Comparison of ENCODE assay signal across 8 cellular contexts in the genomic region with DNA sequence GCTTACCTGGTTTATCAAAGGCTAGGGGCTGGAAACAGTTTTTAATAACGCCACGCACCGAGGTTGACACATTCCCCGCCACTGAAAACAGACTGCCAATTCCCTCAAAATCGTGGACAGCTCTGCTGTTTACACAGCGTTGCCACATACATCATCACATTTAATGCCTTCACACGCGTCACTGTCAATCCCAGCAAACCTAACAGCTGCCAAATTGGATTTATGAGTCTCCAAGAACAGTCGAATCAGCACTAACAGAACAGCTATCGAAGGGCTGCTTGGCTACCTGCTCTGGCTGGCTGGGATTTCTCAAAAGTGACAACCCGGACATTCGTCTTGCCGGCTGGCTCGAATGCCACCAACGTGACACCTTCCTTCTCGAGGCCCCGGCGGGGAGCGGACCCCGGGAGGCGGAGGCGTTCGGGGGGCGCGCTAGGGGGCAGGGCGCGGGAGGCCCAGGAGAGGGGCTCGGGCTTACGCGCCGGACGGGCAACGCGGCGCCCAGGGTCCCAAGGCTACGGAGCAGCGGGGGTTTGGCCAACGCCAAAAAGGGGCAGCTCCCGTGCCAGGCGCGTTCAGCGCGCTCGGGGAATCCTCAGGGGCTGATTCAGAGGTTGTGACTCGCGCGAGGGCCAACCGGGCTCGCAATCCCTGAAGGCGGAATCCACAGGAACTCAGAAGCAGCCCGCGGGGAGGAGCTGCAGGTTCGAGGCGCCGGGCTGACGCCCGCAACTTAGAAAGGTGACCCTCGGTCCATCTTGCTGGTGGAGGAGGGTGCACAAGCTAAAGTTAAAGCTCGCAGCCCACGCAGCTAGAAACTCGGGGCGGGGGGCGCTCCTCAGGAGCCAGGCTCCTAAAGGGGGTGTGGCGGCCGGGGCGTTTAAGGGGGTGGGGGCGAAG. TPM values are rescaled to one million over a fixed set of nuclear protein-coding genes. Genes with fewer than 3 reads are reported as not detected.
A peak's percentile ranks its signal among the peaks of the same experiment; 100 is the strongest.
DNase-seq lines count a peak whose midpoint lies in the region; ATAC-seq and TF ChIP-seq lines count a peak whose summit lies in the region.

No MANE protein-coding gene starts in this region.

- H3K4me1 Mint-ChIP-seq in GM23338, result peaks cover 45% of the 10 kb centered on the region

- H3K27me3 Mint-ChIP-seq in GM23338 (ENCODE audit: insufficient read depth, low read depth, poor library complexity), result peaks cover 23% of the 10 kb centered on the region

- in situ Hi-C loops in brain microvascular endothelial cell (cut with HindIII; ENCODE audit: low pct_ligation_motif_present, low sequenced_read_pairs), result no loop called here

- H3K9me3 Mint-ChIP-seq in GM23338, result no peaks in the 10 kb centered on the region

- H3K9me2 ChIP-seq in GM23338 (ENCODE audit: insufficient read depth), result no peaks in the 10 kb centered on the region

- DNase-seq in GM23338 (ENCODE audit: low spot score), result peak; percentile 34
- DNase-seq in SK-N-MC (ENCODE audit: low read depth, low spot score), result no peak
- DNase-seq in brain microvascular endothelial cell, result peak; percentile 48
- DNase-seq in retina, result peak; percentile 67
- DNase-seq in NCI-H526 treated with DMSO at 0.1 percent for 48 hours (lab: John Stamatoyannopoulos, UW), result no peak
- DNase-seq in RPMI8226, result no peak

- H3K36me3 ChIP-seq in GM23338 (ENCODE audit: insufficient read depth), result no peaks in the 10 kb centered on the region
- H3K36me3 ChIP-seq in SK-N-MC (ENCODE audit: insufficient read depth, low read length), result no peaks in the 10 kb centered on the region
- no peaks in the 10 kb centered on the region for H3K36me3 ChIP-seq in brain microvascular endothelial cell (replicated peaks)
- H3K36me3 ChIP-seq in iPS-18a (ENCODE audit: control insufficient read depth, low read depth, low read length), result no peaks in the 10 kb centered on the region

- ATAC-seq in GM23338 (peak; percentile 9), GM18909 (IDR thresholded peaks at IDR 0.05; ENCODE audit: poor library complexity, unreplicated experiment) (no peak)

- no peak overlapping the region for H3K27ac ChIP-seq in GM23338 (ENCODE audit: low read depth)
- H3K27ac ChIP-seq in SK-N-MC, result peak overlapping the region; percentile 50; the same call in 1 of the 2 replicates
- peak overlapping the region; percentile 33 for H3K27ac ChIP-seq in brain microvascular endothelial cell
- no peak overlapping the region for H3K27ac ChIP-seq in iPS-18a (ENCODE audit: low read length)

- peaks cover 50% of the 10 kb centered on the region for H3K79me2 ChIP-seq in GM23338 (replicated peaks; ENCODE audit: insufficient read depth)

- H3K36me3 Mint-ChIP-seq in GM23338 (ENCODE audit: low read depth), result no peaks in the 10 kb centered on the region

- peak overlapping the region; percentile 92 for H3K4me2 ChIP-seq in GM23338

- H3K9ac ChIP-seq in SK-N-MC (ENCODE audit: insufficient read length) (peak overlapping the region; percentile 81), iPS-18a (ENCODE audit: low read length) (no peak overlapping the region)

- H4K20me1 ChIP-seq in GM23338 (replicated peaks; ENCODE audit: insufficient read depth), result peaks cover 41% of the 10 kb centered on the region

- H2AFZ ChIP-seq in GM23338, result no peak overlapping the region

- no peaks in the 10 kb centered on the region for H3K9me3 ChIP-seq in SK-N-MC (ENCODE audit: low read depth, low read length)
- H3K9me3 ChIP-seq in iPS-18a (ENCODE audit: control insufficient read depth, low read depth, low read length), result no peaks in the 10 kb centered on the region

- no peak for TF ChIP-seq CTCF in GM23338 (conservative IDR thresholded peaks at IDR 0.05; ENCODE audit: low read depth in 2 of 2)
- no peak for TF ChIP-seq CTCF in brain microvascular endothelial cell (IDR thresholded peaks at IDR 0.05; ENCODE audit: low read depth, low read length, missing control alignments)

- H3K27me3 ChIP-seq in GM23338 (ENCODE audit: insufficient read depth) (peaks cover 20% of the 10 kb centered on the region), brain microvascular endothelial cell (replicated peaks) (no peaks in the 10 kb centered on the region), iPS-18a (ENCODE audit: control insufficient read depth, insufficient read depth, low read length) (peaks cover 20% of the 10 kb centered on the region)

- H3K4me1 ChIP-seq in GM23338 (ENCODE audit: insufficient read depth) (peaks cover 23% of the 10 kb centered on the region), iPS-18a (ENCODE audit: control insufficient read depth, low read depth, low read length) (peaks cover 18% of the 10 kb centered on the region)

- H3F3A ChIP-seq in GM23338 (replicated peaks; ENCODE audit: low read depth), result peaks cover 11% of the 10 kb centered on the region

- no peak overlapping the region for H3K27ac Mint-ChIP-seq in GM23338

- H3K4me3 Mint-ChIP-seq in GM23338, result peak overlapping the region; percentile 69

- peak overlapping the region; percentile 79 for H3K4me3 ChIP-seq in GM23338
- H3K4me3 ChIP-seq in SK-N-MC, result peak overlapping the region; percentile 82
- H3K4me3 ChIP-seq in brain microvascular endothelial cell (ENCODE audit: low read depth, low read length), result peak overlapping the region; percentile 64
- H3K4me3 ChIP-seq in iPS-18a (ENCODE audit: low read length), result peak overlapping the region; percentile 63

TF ChIP-seq in GM23338, 12 proteins besides CTCF, POLR2A, EP300 and RAD21 (continues in another document):
- TF ChIP-seq STAT1 (IDR thresholded peaks at IDR 0.05; ENCODE audit: unreplicated experiment) (no peak), CREB1 (CRISPR knock-in tag; IDR thresholded peaks at IDR 0.05; ENCODE audit: low read depth) (no peak), ZNF331 (CRISPR knock-in tag; IDR thresholded peaks at IDR 0.05; ENCODE audit: low read depth) (no peak), EZH2 (IDR thresholded peaks at IDR 0.05; ENCODE audit: low read depth, unreplicated experiment) (no peak), POLR2AphosphoS5 (IDR thresholded peaks at IDR 0.05; ENCODE audit: low read depth) (no peak), NANOG (IDR thresholded peaks at IDR 0.05; ENCODE audit: borderline replicate concordance) (no peak), ZNF114 (CRISPR knock-in tag; IDR thresholded peaks at IDR 0.05) (no peak)
- TF ChIP-seq, protein P1, sequence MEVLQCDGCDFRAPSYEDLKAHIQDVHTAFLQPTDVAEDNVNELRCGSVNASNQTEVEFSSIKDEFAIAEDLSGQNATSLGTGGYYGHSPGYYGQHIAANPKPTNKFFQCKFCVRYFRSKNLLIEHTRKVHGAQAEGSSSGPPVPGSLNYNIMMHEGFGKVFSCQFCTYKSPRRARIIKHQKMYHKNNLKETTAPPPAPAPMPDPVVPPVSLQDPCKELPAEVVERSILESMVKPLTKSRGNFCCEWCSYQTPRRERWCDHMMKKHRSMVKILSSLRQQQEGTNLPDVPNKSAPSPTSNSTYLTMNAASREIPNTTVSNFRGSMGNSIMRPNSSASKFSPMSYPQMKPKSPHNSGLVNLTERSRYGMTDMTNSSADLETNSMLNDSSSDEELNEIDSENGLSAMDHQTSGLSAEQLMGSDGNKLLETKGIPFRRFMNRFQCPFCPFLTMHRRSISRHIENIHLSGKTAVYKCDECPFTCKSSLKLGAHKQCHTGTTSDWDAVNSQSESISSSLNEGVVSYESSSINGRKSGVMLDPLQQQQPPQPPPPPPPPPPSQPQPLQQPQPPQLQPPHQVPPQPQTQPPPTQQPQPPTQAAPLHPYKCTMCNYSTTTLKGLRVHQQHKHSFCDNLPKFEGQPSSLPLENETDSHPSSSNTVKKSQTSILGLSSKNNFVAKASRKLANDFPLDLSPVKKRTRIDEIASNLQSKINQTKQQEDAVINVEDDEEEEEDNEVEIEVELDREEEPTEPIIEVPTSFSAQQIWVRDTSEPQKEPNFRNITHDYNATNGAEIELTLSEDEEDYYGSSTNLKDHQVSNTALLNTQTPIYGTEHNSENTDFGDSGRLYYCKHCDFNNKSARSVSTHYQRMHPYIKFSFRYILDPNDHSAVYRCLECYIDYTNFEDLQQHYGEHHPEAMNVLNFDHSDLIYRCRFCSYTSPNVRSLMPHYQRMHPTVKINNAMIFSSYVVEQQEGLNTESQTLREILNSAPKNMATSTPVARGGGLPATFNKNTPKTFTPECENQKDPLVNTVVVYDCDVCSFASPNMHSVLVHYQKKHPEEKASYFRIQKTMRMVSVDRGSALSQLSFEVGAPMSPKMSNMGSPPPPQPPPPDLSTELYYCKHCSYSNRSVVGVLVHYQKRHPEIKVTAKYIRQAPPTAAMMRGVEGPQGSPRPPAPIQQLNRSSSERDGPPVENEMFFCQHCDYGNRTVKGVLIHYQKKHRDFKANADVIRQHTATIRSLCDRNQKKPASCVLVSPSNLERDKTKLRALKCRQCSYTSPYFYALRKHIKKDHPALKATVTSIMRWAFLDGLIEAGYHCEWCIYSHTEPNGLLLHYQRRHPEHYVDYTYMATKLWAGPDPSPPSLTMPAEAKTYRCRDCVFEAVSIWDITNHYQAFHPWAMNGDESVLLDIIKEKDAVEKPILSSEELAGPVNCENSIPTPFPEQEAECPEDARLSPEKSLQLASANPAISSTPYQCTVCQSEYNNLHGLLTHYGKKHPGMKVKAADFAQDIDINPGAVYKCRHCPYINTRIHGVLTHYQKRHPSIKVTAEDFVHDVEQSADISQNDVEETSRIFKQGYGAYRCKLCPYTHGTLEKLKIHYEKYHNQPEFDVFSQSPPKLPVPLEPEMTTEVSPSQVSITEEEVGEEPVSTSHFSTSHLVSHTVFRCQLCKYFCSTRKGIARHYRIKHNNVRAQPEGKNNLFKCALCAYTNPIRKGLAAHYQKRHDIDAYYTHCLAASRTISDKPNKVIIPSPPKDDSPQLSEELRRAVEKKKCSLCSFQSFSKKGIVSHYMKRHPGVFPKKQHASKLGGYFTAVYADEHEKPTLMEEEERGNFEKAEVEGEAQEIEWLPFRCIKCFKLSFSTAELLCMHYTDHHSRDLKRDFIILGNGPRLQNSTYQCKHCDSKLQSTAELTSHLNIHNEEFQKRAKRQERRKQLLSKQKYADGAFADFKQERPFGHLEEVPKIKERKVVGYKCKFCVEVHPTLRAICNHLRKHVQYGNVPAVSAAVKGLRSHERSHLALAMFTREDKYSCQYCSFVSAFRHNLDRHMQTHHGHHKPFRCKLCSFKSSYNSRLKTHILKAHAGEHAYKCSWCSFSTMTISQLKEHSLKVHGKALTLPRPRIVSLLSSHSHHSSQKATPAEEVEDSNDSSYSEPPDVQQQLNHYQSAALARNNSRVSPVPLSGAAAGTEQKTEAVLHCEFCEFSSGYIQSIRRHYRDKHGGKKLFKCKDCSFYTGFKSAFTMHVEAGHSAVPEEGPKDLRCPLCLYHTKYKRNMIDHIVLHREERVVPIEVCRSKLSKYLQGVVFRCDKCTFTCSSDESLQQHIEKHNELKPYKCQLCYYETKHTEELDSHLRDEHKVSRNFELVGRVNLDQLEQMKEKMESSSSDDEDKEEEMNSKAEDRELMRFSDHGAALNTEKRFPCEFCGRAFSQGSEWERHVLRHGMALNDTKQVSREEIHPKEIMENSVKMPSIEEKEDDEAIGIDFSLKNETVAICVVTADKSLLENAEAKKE (CRISPR knock-in tag; IDR thresholded peaks at IDR 0.05), result no peak

RNA-seq across cellular contexts. Expression of a gene that starts 1.2 kb away (rescaled TPM):
- total RNA-seq in GM23338 (2014; rRNA removed; shearing (Covaris generic)), result 52.1 and 53.4 TPM in 2 replicates
- 11.9 and 12.2 TPM in 2 replicates for polyA plus RNA-seq in GM23338 (2016; fragmentation: Nextera tagmentation; extraction: Ambion mirVana)

RNA-seq across cellular contexts. Expression of a gene that starts 36.7 kb away (rescaled TPM):
- total RNA-seq in GM23338 (2014; rRNA removed; shearing (Covaris generic)), result 5.2 and 7.8 TPM in 2 replicates
- 6.6 and 7.9 TPM in 2 replicates for polyA plus RNA-seq in GM23338 (2016; fragmentation: Nextera tagmentation; extraction: Ambion mirVana)

Comparison
In these comparisons a context has a peak if more than half of its experiments do, and no peak if none do; other contexts are left out.
1. DNase-seq: peak in GM23338 (single experiment), brain microvascular endothelial cell (single experiment) and retina (single experiment); none in SK-N-MC (single experiment), NCI-H526 treated with DMSO at 0.1 percent for 48 hours (single experiment) and RPMI8226 (single experiment).
2. H3K27ac ChIP-seq: peak in SK-N-MC (single experiment) and brain microvascular endothelial cell (single experiment); none in GM23338 (single experiment) and iPS-18a (single experiment).
3. Peak in every context shown above with its lines, with median percentiles within 50 percentile points of each other: H3K4me3 ChIP-seq.